In the genomic region with DNA sequence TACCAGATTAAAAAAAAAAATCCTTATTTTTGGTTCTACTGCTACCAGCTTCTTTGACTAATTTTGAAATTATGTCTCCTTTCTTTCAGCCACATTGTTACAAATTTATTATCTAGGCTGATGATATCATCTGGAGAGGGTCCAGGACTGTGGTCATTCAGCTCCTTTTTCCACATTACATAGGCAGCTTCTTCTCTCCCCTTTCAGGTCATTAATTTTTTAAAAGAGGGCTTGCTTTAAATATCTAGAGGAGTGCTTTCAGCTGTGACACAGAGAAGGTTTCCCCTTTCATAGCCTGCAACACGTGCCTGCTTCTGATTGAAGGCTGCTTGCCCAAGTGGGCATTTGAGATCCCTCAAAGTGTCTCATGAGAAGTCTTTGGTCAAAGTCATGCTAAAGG, we compare ENCODE assay signal across 18 cellular contexts.
DNase-seq lines count a peak whose midpoint lies in the region; ATAC-seq and TF ChIP-seq lines count a peak whose summit lies in the region.
"Had no signal": no experiment of that assay in that cellular context is flagged by ENCODE, and none has a peak within 500 bp of the region (broad histone marks: within the 10 kb centered on the region; RNA-seq: fewer than 3 reads in every experiment).

No MANE protein-coding gene starts in this region.

- no peaks in the 10 kb centered on the region for H3K36me3 ChIP-seq in MG63
- H3K36me3 ChIP-seq: BE2C, neutrophil had no signal

- no peak for TF ChIP-seq CTCF in osteocyte (IDR thresholded peaks at IDR 0.05)
- no peak for TF ChIP-seq CTCF in glutamatergic neuron (IDR thresholded peaks at IDR 0.05; ENCODE audit: partially characterized antibody, unreplicated experiment)

- H3K27me3 Mint-ChIP-seq in osteocyte (ENCODE audit: unreplicated experiment) (no peaks in the 10 kb centered on the region), glutamatergic neuron (ENCODE audit: unreplicated experiment) (no peaks in the 10 kb centered on the region)
- no peaks in the 10 kb centered on the region for H3K27me3 Mint-ChIP-seq in activated naive CD8-positive, alpha-beta T cell treated with anti-CD3 and anti-CD28 coated beads, Interleukin-2, amount 50 U/mL, for 24 hours
- H3K27me3 Mint-ChIP-seq: activated CD4-positive, alpha-beta T cell treated with anti-CD3 and anti-CD28 coated beads, Interleukin-2, amount 10 ng/mL, durations not matched to agents 7 days and 5 days had no signal

- H3K27ac Mint-ChIP-seq in osteocyte (ENCODE audit: unreplicated experiment) (peak overlapping the region; percentile 34), glutamatergic neuron (ENCODE audit: unreplicated experiment) (no peak overlapping the region)
- no peak overlapping the region for H3K27ac Mint-ChIP-seq in activated naive CD8-positive, alpha-beta T cell treated with anti-CD3 and anti-CD28 coated beads, Interleukin-2, amount 50 U/mL, for 24 hours
- H3K27ac Mint-ChIP-seq: activated CD4-positive, alpha-beta T cell treated with anti-CD3 and anti-CD28 coated beads, Interleukin-2, amount 10 ng/mL, durations not matched to agents 7 days and 5 days had no signal

- H3K4me1 Mint-ChIP-seq in osteocyte (ENCODE audit: unreplicated experiment), result peaks cover 32% of the 10 kb centered on the region
- H3K4me1 Mint-ChIP-seq in activated naive CD8-positive, alpha-beta T cell treated with anti-CD3 and anti-CD28 coated beads, Interleukin-2, amount 50 U/mL, for 24 hours, result no peaks in the 10 kb centered on the region
- H3K4me1 Mint-ChIP-seq in glutamatergic neuron (ENCODE audit: low read depth, unreplicated experiment), result no peaks in the 10 kb centered on the region
- H3K4me1 Mint-ChIP-seq: activated CD4-positive, alpha-beta T cell treated with anti-CD3 and anti-CD28 coated beads, Interleukin-2, amount 10 ng/mL, durations not matched to agents 7 days and 5 days had no signal

- H3K36me3 Mint-ChIP-seq in osteocyte (ENCODE audit: unreplicated experiment) (peaks cover 2% of the 10 kb centered on the region), glutamatergic neuron (ENCODE audit: unreplicated experiment) (no peaks in the 10 kb centered on the region)
- no peaks in the 10 kb centered on the region for H3K36me3 Mint-ChIP-seq in activated naive CD8-positive, alpha-beta T cell treated with anti-CD3 and anti-CD28 coated beads, Interleukin-2, amount 50 U/mL, for 24 hours (ENCODE audit: low read depth)

- H3K4me3 Mint-ChIP-seq in osteocyte (ENCODE audit: unreplicated experiment) (no peak overlapping the region), glutamatergic neuron (ENCODE audit: unreplicated experiment) (no peak overlapping the region)
- H3K4me3 Mint-ChIP-seq in activated naive CD8-positive, alpha-beta T cell treated with anti-CD3 and anti-CD28 coated beads, Interleukin-2, amount 50 U/mL, for 24 hours, result no peak overlapping the region
- H3K4me3 Mint-ChIP-seq: activated CD4-positive, alpha-beta T cell treated with anti-CD3 and anti-CD28 coated beads, Interleukin-2, amount 10 ng/mL, durations not matched to agents 7 days and 5 days had no signal

- no peaks in the 10 kb centered on the region for H3K9me3 ChIP-seq in MG63
- H3K9me3 ChIP-seq: BE2C, neutrophil had no signal

- H3K4me3 ChIP-seq in MG63, result no peak overlapping the region

- peaks cover 5% of the 10 kb centered on the region for H3K9me3 Mint-ChIP-seq in osteocyte (ENCODE audit: unreplicated experiment)
- peaks cover 4% of the 10 kb centered on the region for H3K9me3 Mint-ChIP-seq in activated naive CD8-positive, alpha-beta T cell treated with anti-CD3 and anti-CD28 coated beads, Interleukin-2, amount 50 U/mL, for 24 hours
- no peaks in the 10 kb centered on the region for H3K9me3 Mint-ChIP-seq in glutamatergic neuron (ENCODE audit: unreplicated experiment)
- H3K9me3 Mint-ChIP-seq: activated CD4-positive, alpha-beta T cell treated with anti-CD3 and anti-CD28 coated beads, Interleukin-2, amount 10 ng/mL, durations not matched to agents 7 days and 5 days had no signal

- no peaks in the 10 kb centered on the region for H3K27me3 ChIP-seq in MG63
- H3K27me3 ChIP-seq: BE2C, neutrophil had no signal

- DNase-seq in AG20443 (ENCODE audit: low spot score) (peak; percentile 46), MG63 (peak; percentile 44), dedifferentiated amniotic fluid mesenchymal stem cell (ENCODE audit: extremely low spot score) (peak; percentile 67), osteocyte (ENCODE audit: extremely low spot score, unreplicated experiment) (no peak), foreskin melanocyte (no peak), glutamatergic neuron (no peak)
- no peak for DNase-seq in activated naive CD8-positive, alpha-beta T cell treated with anti-CD3 and anti-CD28 coated beads, Interleukin-2, amount 50 U/mL, for 24 hours
- DNase-seq: activated CD4-positive, alpha-beta T cell treated with anti-CD3 and anti-CD28 coated beads, Interleukin-2, amount 10 ng/mL, durations not matched to agents 7 days and 5 days; activated T-cell treated with anti-CD3 and anti-CD28 coated beads, Interleukin-2, amount 50 U/mL, for 1 hour; BE2C; dermis blood vessel endothelial cell; DMS53; MM.1S; NCI-H2107; small intestine; stimulated activated naive CD4-positive, alpha-beta T cell had no signal

- ATAC-seq in activated CD4-positive, CD25-positive, alpha-beta regulatory T cell treated with anti-CD3 and anti-CD28 coated beads, Interleukin-2, amount 50 U/mL, for 24 hours, result no peak
- no peak for ATAC-seq in activated naive CD8-positive, alpha-beta T cell treated with anti-CD3 and anti-CD28 coated beads, Interleukin-2, amount 50 U/mL, for 24 hours

Comparison
In these comparisons a context has a peak if more than half of its experiments do, and no peak if none do; other contexts are left out.
1. DNase-seq: peak in AG20443 (single experiment), MG63 (single experiment) and dedifferentiated amniotic fluid mesenchymal stem cell (single experiment); none in osteocyte (single experiment), foreskin melanocyte (single experiment), activated naive CD8-positive, alpha-beta T cell treated with anti-CD3 and anti-CD28 coated beads, Interleukin-2, amount 50 U/mL, for 24 hours (single experiment) and glutamatergic neuron (single experiment).